In the genomic region with DNA sequence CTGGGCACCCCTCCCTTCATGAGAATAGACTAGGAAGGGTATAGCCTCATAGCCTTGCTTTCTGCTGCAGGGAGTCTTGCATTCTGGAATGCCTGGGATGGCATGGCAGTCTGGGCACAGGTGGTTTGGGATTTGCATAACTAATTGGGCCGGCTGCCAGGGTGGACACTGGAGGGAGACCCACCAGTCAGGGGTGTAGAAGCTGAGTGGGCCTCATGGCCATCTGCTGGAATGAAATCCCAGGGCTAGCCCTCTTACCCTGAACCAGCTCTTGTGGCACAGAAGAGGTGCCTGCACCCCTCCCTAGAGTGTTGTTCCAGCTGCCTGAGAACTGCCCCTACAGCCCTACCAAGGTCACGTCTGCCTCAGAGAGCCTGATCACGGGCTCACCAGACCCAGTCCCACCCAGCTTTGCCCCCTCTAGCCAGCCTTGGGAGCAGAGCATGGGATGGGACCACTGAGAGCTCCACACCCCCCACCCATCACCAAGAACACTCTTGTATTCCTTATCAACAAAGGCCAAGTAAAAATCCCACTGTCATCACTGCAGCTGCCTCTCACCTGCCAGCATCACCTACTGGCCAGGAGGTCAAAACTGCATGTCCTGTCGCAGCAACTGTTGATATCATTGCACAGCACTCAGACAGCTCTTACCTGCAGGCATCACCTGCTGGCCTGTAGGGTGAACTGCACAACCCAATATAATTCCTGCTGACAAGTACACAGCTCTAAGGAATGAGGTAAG, we compare ENCODE assay signal across 1 cellular context.
TF ChIP-seq lines count a peak whose summit lies in the region.

No MANE protein-coding gene starts in this region.

TF ChIP-seq in IMR-90, 13 proteins besides CTCF, POLR2A, EP300 and RAD21:
- TF ChIP-seq NFE2L2 (IDR thresholded peaks at IDR 0.05; ENCODE audit: low read depth, low read length) (no peak), FOS (IDR thresholded peaks at IDR 0.05; ENCODE audit: low read depth, low read length) (no peak), SMC3 (IDR thresholded peaks at IDR 0.05; ENCODE audit: low read depth, low read length) (0 out of 2 replicates have a peak, but pooled peaks have one; percentile 16)
